Comparison of ENCODE assay signal across 1 cellular context in the genomic region with DNA sequence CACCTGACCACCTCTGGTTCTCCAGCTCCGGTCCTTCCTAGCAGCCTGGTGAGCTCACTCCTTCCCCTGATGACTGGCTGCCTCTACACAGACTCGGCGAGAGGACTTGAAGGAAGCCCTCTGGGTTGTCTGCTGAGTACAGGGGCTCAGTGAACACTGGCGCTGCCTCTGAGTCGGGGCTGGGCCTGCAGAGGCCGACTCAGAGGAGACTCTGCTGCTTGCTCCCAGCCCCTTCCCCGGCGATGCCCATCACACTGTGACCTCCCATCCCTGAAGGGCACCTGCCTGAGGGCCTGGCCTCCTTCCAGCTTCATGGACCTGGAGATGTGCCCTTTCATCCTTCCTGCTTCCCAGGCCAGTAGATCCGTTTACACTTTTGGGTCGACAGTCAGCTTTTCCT.
TF ChIP-seq lines count a peak whose summit lies in the region.

No MANE protein-coding gene starts in this region.

TF ChIP-seq in K562, 482 proteins besides CTCF, POLR2A, EP300 and RAD21:
- TF ChIP-seq ZNF274 (IDR thresholded peaks at IDR 0.05; ENCODE audit: borderline replicate concordance, low read depth, low read length) (no peak), HNRNPLL (IDR thresholded peaks at IDR 0.05; ENCODE audit: low read depth, low read length, poor library complexity, severe bottlenecking) (no peak), GATAD2B (IDR thresholded peaks at IDR 0.05; ENCODE audit: borderline replicate concordance) (no peak), KLF13 (tag; IDR thresholded peaks at IDR 0.05; ENCODE audit: borderline replicate concordance, low read depth) (no peak), POLR2AphosphoS5 (IDR thresholded peaks at IDR 0.05; ENCODE audit: control insufficient read depth, insufficient read depth, low read depth, low read length) (no peak), RBM25 (IDR thresholded peaks at IDR 0.05; ENCODE audit: low read depth, low read length, severe bottlenecking) (no peak), ZNF766 (CRISPR knock-in tag; conservative IDR thresholded peaks at IDR 0.05) (no peak), FOXA1 (IDR thresholded peaks at IDR 0.05; ENCODE audit: borderline replicate concordance) (no peak), ZKSCAN8 (CRISPR knock-in tag; IDR thresholded peaks at IDR 0.05) (no peak), MAFG (tag; conservative IDR thresholded peaks at IDR 0.05) (no peak), SMC3 (conservative IDR thresholded peaks at IDR 0.05; ENCODE audit: insufficient read depth, low read depth, low read length) (no peak)
- TF ChIP-seq, protein P1, sequence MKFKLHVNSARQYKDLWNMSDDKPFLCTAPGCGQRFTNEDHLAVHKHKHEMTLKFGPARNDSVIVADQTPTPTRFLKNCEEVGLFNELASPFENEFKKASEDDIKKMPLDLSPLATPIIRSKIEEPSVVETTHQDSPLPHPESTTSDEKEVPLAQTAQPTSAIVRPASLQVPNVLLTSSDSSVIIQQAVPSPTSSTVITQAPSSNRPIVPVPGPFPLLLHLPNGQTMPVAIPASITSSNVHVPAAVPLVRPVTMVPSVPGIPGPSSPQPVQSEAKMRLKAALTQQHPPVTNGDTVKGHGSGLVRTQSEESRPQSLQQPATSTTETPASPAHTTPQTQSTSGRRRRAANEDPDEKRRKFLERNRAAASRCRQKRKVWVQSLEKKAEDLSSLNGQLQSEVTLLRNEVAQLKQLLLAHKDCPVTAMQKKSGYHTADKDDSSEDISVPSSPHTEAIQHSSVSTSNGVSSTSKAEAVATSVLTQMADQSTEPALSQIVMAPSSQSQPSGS (CRISPR knock-in tag; IDR thresholded peaks at IDR 0.05), result no peak
- TF ChIP-seq, protein P2, sequence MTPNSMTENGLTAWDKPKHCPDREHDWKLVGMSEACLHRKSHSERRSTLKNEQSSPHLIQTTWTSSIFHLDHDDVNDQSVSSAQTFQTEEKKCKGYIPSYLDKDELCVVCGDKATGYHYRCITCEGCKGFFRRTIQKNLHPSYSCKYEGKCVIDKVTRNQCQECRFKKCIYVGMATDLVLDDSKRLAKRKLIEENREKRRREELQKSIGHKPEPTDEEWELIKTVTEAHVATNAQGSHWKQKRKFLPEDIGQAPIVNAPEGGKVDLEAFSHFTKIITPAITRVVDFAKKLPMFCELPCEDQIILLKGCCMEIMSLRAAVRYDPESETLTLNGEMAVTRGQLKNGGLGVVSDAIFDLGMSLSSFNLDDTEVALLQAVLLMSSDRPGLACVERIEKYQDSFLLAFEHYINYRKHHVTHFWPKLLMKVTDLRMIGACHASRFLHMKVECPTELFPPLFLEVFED (CRISPR knock-in tag; conservative IDR thresholded peaks at IDR 0.05), result no peak
- TF ChIP-seq, protein P3, sequence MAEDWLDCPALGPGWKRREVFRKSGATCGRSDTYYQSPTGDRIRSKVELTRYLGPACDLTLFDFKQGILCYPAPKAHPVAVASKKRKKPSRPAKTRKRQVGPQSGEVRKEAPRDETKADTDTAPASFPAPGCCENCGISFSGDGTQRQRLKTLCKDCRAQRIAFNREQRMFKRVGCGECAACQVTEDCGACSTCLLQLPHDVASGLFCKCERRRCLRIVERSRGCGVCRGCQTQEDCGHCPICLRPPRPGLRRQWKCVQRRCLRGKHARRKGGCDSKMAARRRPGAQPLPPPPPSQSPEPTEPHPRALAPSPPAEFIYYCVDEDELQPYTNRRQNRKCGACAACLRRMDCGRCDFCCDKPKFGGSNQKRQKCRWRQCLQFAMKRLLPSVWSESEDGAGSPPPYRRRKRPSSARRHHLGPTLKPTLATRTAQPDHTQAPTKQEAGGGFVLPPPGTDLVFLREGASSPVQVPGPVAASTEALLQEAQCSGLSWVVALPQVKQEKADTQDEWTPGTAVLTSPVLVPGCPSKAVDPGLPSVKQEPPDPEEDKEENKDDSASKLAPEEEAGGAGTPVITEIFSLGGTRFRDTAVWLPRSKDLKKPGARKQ (CRISPR knock-in tag; IDR thresholded peaks at IDR 0.05), result no peak
